Comparison of ENCODE assay signal across 11 cellular contexts in the genomic region with DNA sequence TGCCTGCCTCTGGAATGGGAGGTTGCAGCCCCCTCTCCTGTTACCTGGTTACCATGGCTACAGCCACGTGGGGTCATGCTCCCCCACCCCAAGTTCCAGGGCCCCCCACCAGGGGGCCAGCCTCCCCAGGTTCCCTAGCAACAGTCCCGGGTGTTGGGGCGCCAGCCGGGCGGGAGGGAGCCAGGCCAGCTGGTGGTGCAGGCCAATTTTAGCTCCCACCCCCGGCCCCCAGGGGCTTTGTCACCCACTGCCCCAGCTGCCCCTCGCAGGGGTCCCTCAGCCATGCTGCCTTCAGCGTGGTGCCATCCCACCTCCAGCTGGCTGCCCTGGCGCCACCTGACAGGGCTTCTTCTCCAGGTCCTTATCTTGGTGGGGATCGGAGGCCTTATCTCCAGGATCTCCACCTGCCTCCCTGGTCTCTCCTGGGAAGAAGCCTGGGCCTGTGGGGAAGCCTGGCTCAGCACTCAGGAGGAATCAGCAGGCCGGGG. TPM values are rescaled to one million over a fixed set of nuclear protein-coding genes. Genes with fewer than 3 reads are reported as not detected.
A peak's percentile ranks its signal among the peaks of the same experiment; 100 is the strongest.
DNase-seq lines count a peak whose midpoint lies in the region; ATAC-seq and TF ChIP-seq lines count a peak whose summit lies in the region.
"Had no signal": no experiment of that assay in that cellular context is flagged by ENCODE, and none has a peak within 500 bp of the region (broad histone marks: within the 10 kb centered on the region; RNA-seq: fewer than 3 reads in every experiment).

No MANE protein-coding gene starts in this region.

- H3K4me3 Mint-ChIP-seq in T-cell: peak overlapping the region; percentile 78 to 87 (median 82)

- no peaks in the 10 kb centered on the region for H3K4me1 ChIP-seq in cardiac muscle cell (ENCODE audit: low read depth)
- peaks cover 0 to 39% (median 24%) of the 10 kb centered on the region in 12 donors for H3K4me1 ChIP-seq in heart left ventricle
- peaks cover 19 to 35% of the 10 kb centered on the region in 2 donors for H3K4me1 ChIP-seq in thoracic aorta (ENCODE audit: control insufficient read depth in 1 of 2, low read depth in 2 of 2)
- H3K4me1 ChIP-seq: SJCRH30 had no signal

- H3K4me1 Mint-ChIP-seq in T-cell: peaks cover 34 to 44% (median 44%) of the 10 kb centered on the region in 3 donors

- POLR2A ChIA-PET in T-cell (lab: Charles Lee): no interaction called here

- no peak overlapping the region for H3K27ac ChIP-seq in cardiac muscle cell
- no peak overlapping the region for H3K27ac ChIP-seq in heart left ventricle
- no peak overlapping the region for H3K27ac ChIP-seq in thoracic aorta
- H3K27ac ChIP-seq: gastroesophageal sphincter, SJCRH30 had no signal

- no peak for DNase-seq in cardiac muscle cell (ENCODE audit: low read depth in 1 of 2, low spot score in 1 of 2)
- DNase-seq in heart left ventricle: no peak
- peak in 2 of 34 experiments; percentile 10 to 19 for DNase-seq in T-cell
- DNase-seq in fibroblast of mammary gland (ENCODE audit: low read depth): no peak
- no peak for DNase-seq in thoracic aorta (ENCODE audit: low spot score)
- no peak for DNase-seq in AG08395 (ENCODE audit: low spot score)
- DNase-seq in SIG-M5 treated with dmso at 0.1 percent for 504 hours (lab: John Stamatoyannopoulos, UW; ENCODE audit: unreplicated experiment): no peak
- DNase-seq: occipital lobe, SJCRH30 had no signal

- no peak for TF ChIP-seq POLR2A in heart left ventricle (IDR thresholded peaks at IDR 0.05)

- H3K27ac Mint-ChIP-seq in T-cell: no peak overlapping the region

- WGBS in heart left ventricle, 4 donors: 0 to 70% (median 63%) methylated on average over 1 to 11 of the region's 11 CpGs

- H3K27me3 ChIP-seq in cardiac muscle cell (no peaks in the 10 kb centered on the region), heart left ventricle (no peaks in the 10 kb centered on the region), thoracic aorta (replicated peaks; ENCODE audit: insufficient read depth) (no peaks in the 10 kb centered on the region)
- H3K27me3 ChIP-seq: gastroesophageal sphincter, SJCRH30 had no signal

- ATAC-seq in heart left ventricle: no peak
- no peak for ATAC-seq in T-cell (replicated peaks in 1 of 4)
- no peak for ATAC-seq in thoracic aorta (ENCODE audit: insufficient number of reproducible peaks, low FRiP score, low read depth)
- no peak for ATAC-seq in GM18907 (IDR thresholded peaks at IDR 0.05; ENCODE audit: unreplicated experiment)
- ATAC-seq: gastroesophageal sphincter had no signal

- H3K9me3 ChIP-seq in cardiac muscle cell (ENCODE audit: low read depth) (no peaks in the 10 kb centered on the region), heart left ventricle (no peaks in the 10 kb centered on the region), thoracic aorta (no peaks in the 10 kb centered on the region)
- H3K9me3 ChIP-seq: gastroesophageal sphincter, SJCRH30 had no signal

- CTCF ChIA-PET in T-cell (lab: Charles Lee): no interaction called here

- intact Hi-C loops in heart left ventricle (cut with DNase I): loop anchor here in 7 of 10 donors (5.0 kb wide), 4 partner anchors 68 to 162 kb away; a partner anchor contains a TSS

- no peaks in the 10 kb centered on the region for H3K27me3 Mint-ChIP-seq in T-cell

- no peak overlapping the region for H3K4me3 ChIP-seq in cardiac muscle cell
- no peak overlapping the region for H3K4me3 ChIP-seq in heart left ventricle
- H3K4me3 ChIP-seq in fibroblast of mammary gland (ENCODE audit: control insufficient read depth, low read depth, low read length): no peak overlapping the region
- H3K4me3 ChIP-seq in thoracic aorta: no peak overlapping the region
- H3K4me3 ChIP-seq: gastroesophageal sphincter, SJCRH30 had no signal

- H3K36me3 ChIP-seq in cardiac muscle cell: no peaks in the 10 kb centered on the region
- H3K36me3 ChIP-seq in heart left ventricle: peaks cover 0 to 5% (median 0%) of the 10 kb centered on the region in 9 donors
- H3K36me3 ChIP-seq in thoracic aorta: no peaks in the 10 kb centered on the region

- TF ChIP-seq CTCF in cardiac muscle cell (IDR thresholded peaks at IDR 0.05; ENCODE audit: low read depth, low read length) (peak; percentile 35), heart left ventricle (IDR thresholded peaks at IDR 0.05) (peak in 3 of 12 donors; percentile 10 to 24 (median 20)), fibroblast of mammary gland (conservative IDR thresholded peaks at IDR 0.05; ENCODE audit: control insufficient read depth, insufficient read depth, low read depth, low read length) (peak; percentile 14), thoracic aorta (IDR thresholded peaks at IDR 0.05) (peak; percentile 18)

- no peaks in the 10 kb centered on the region for H3K9me3 Mint-ChIP-seq in T-cell

- no peaks in the 10 kb centered on the region for H3K36me3 Mint-ChIP-seq in T-cell

RNA-seq across cellular contexts. Expression of a gene that starts 3.0 kb away (rescaled TPM):
- total RNA-seq in cardiac muscle cell (65.3 and 135 TPM in 2 replicates), heart left ventricle (10 to 100 TPM; 25.5 to 46.9 (median 32.8) TPM), T-cell (10 to 100 TPM; 28.0 to 34.8 (median 29.9) TPM), thoracic aorta (10 to 100 TPM; 24.1 to 36.2 TPM)
- polyA plus RNA-seq in cardiac muscle cell (21.0 and 42.0 TPM in 2 replicates), heart left ventricle (10 to 100 TPM; 18.0 to 28.5 TPM)

RNA-seq across cellular contexts. Expression of a gene that starts 8.9 kb away (rescaled TPM):
- total RNA-seq in cardiac muscle cell (2.0 and 2.2 TPM in 2 replicates), heart left ventricle (1 to 10 TPM in 4 of 9 donors, under 1 TPM in 5; 0.32 to 2.5 (median 0.85) TPM), T-cell (not detected), thoracic aorta (1 to 10 TPM; 2.2 to 2.4 TPM)
- polyA plus RNA-seq in cardiac muscle cell (1.5 and 5.2 TPM in 2 replicates), heart left ventricle (1 to 10 TPM in 1 of 2 donors, under 1 TPM in 1; 0.88 to 1.3 TPM)
- total RNA-seq: occipital lobe, SJCRH30 had no signal
